ENCODE assay signal across 9 cellular contexts in the genomic region with DNA sequence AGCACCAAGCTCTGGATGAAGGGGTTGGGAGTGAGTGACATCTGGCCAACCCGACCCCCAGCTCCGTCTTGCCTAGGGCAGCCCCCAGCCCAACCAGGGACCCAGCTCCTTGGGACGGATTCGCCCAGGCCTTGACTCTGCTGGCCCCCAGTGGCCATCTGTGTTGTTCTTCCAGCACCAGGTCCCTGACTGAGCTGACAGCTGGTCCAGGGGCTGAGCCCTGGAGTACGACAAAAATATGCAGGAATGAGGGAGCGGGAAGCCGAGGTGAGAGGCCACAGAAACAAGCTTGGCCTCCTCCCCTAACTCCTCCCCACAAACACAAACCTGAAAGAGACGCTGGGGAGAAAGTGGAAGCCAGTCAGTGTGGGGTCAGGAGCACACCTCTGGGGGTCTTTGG. TPM values are rescaled to one million over a fixed set of nuclear protein-coding genes. Genes with fewer than 3 reads are reported as not detected.
DNase-seq lines count a peak whose midpoint lies in the region; ATAC-seq and TF ChIP-seq lines count a peak whose summit lies in the region.
"Had no signal": no experiment of that assay in that cellular context is flagged by ENCODE, and none has a peak within 500 bp of the region (broad histone marks: within the 10 kb centered on the region; RNA-seq: fewer than 3 reads in every experiment).

No MANE protein-coding gene starts in this region.

- in situ Hi-C loops in astrocyte of the cerebellum (cut with HindIII; ENCODE audit: low sequenced_read_pairs): loop anchor here (25.0 kb wide), 1 partner anchor 262 kb away; no protein-coding TSS in a partner anchor

- H3K4me3 ChIP-seq in astrocyte of the cerebellum (ENCODE audit: low read depth, low read length): no peak overlapping the region
- no peak overlapping the region for H3K4me3 ChIP-seq in left lung

- no peaks in the 10 kb centered on the region for H3K36me3 ChIP-seq in left lung

- no peaks in the 10 kb centered on the region for H3K9me3 ChIP-seq in left lung

- no peak overlapping the region for H3K27ac Mint-ChIP-seq in stimulated activated effector memory CD8-positive, alpha-beta T cell treated with anti-CD3 and anti-CD28 coated beads, Interleukin-12 subunit alpha, Interleukin-12 subunit beta, amount 100 ng/mL, for 72 hours
- H3K27ac Mint-ChIP-seq: activated naive CD4-positive, alpha-beta T cell treated with anti-CD3 and anti-CD28 coated beads, Interleukin-2, amount 50 U/mL, for 24 hours had no signal

- H3K4me1 Mint-ChIP-seq in stimulated activated effector memory CD8-positive, alpha-beta T cell treated with anti-CD3 and anti-CD28 coated beads, Interleukin-12 subunit alpha, Interleukin-12 subunit beta, amount 100 ng/mL, for 72 hours: no peaks in the 10 kb centered on the region
- H3K4me1 Mint-ChIP-seq: activated naive CD4-positive, alpha-beta T cell treated with anti-CD3 and anti-CD28 coated beads, Interleukin-2, amount 50 U/mL, for 24 hours had no signal

- no peak overlapping the region for H3K27ac ChIP-seq in left lung

- H3K4me1 ChIP-seq in left lung: no peaks in the 10 kb centered on the region

- no peak overlapping the region for H3K4me3 Mint-ChIP-seq in stimulated activated effector memory CD8-positive, alpha-beta T cell treated with anti-CD3 and anti-CD28 coated beads, Interleukin-12 subunit alpha, Interleukin-12 subunit beta, amount 100 ng/mL, for 72 hours
- H3K4me3 Mint-ChIP-seq: activated naive CD4-positive, alpha-beta T cell treated with anti-CD3 and anti-CD28 coated beads, Interleukin-2, amount 50 U/mL, for 24 hours had no signal

- DNase-seq in activated effector memory CD4-positive, alpha-beta T cell treated with anti-CD3 and anti-CD28 coated beads, Interleukin-2, amount 50 U/mL, for 16 hours: peak; percentile 77
- no peak for DNase-seq in activated effector memory CD4-positive, alpha-beta T cell treated with Interleukin-2 at 50 U/mL for 16 hours
- DNase-seq in NCI-H524 treated with DMSO at 0.1 percent for 48 hours (lab: John Stamatoyannopoulos, UW) (peak; percentile 48), astrocyte of the cerebellum (ENCODE audit: low read depth) (no peak), left lung (peak; percentile 44 to 85), midbrain (lab: John Stamatoyannopoulos, UW) (no peak), NCI-H748 treated with DMSO at 0.1 percent for 48 hours (lab: John Stamatoyannopoulos, UW) (no peak)
- DNase-seq in stimulated activated effector memory CD8-positive, alpha-beta T cell treated with anti-CD3 and anti-CD28 coated beads, Interleukin-12 subunit alpha, Interleukin-12 subunit beta, amount 100 ng/mL, for 72 hours (ENCODE audit: low spot score in 2 of 2): peak in 1 of 2 donors; percentile 61

- peak; percentile 84 for ATAC-seq in left lung
- ATAC-seq in stimulated activated effector memory CD8-positive, alpha-beta T cell treated with anti-CD3 and anti-CD28 coated beads, Interleukin-12 subunit alpha, Interleukin-12 subunit beta, amount 100 ng/mL, for 72 hours: peak; percentile 4

- no peaks in the 10 kb centered on the region for H3K9me3 Mint-ChIP-seq in stimulated activated effector memory CD8-positive, alpha-beta T cell treated with anti-CD3 and anti-CD28 coated beads, Interleukin-12 subunit alpha, Interleukin-12 subunit beta, amount 100 ng/mL, for 72 hours
- H3K9me3 Mint-ChIP-seq: activated naive CD4-positive, alpha-beta T cell treated with anti-CD3 and anti-CD28 coated beads, Interleukin-2, amount 50 U/mL, for 24 hours had no signal

- peaks cover 0 to 48% of the 10 kb centered on the region in 2 donors for H3K27me3 ChIP-seq in left lung

- intact Hi-C loops in left lung (cut with DNase I): no loop called here

- H3K36me3 Mint-ChIP-seq in stimulated activated effector memory CD8-positive, alpha-beta T cell treated with anti-CD3 and anti-CD28 coated beads, Interleukin-12 subunit alpha, Interleukin-12 subunit beta, amount 100 ng/mL, for 72 hours: no peaks in the 10 kb centered on the region
- H3K36me3 Mint-ChIP-seq: activated naive CD4-positive, alpha-beta T cell treated with anti-CD3 and anti-CD28 coated beads, Interleukin-2, amount 50 U/mL, for 24 hours had no signal

- peak; percentile 9 for TF ChIP-seq CTCF in astrocyte of the cerebellum (IDR thresholded peaks at IDR 0.05; ENCODE audit: low read depth, low read length, missing control alignments)
- TF ChIP-seq CTCF in left lung (IDR thresholded peaks at IDR 0.05): peak; percentile 58 to 77

RNA-seq across cellular contexts. Expression of gene PAX7, which starts 55.0 kb away (rescaled TPM):
- total RNA-seq in left lung: not detected

Comparison
In these comparisons a context has a peak if more than half of its experiments do, and no peak if none do; other contexts are left out.
1. DNase-seq: peak in activated effector memory CD4-positive, alpha-beta T cell treated with anti-CD3 and anti-CD28 coated beads, Interleukin-2, amount 50 U/mL, for 16 hours (single experiment), NCI-H524 treated with DMSO at 0.1 percent for 48 hours (single experiment) and left lung (2 of 2); none in activated effector memory CD4-positive, alpha-beta T cell treated with Interleukin-2 at 50 U/mL for 16 hours (single experiment), astrocyte of the cerebellum (single experiment), midbrain (single experiment) and NCI-H748 treated with DMSO at 0.1 percent for 48 hours (single experiment).